ENCODE assay signal across 10 cellular contexts in the genomic region with DNA sequence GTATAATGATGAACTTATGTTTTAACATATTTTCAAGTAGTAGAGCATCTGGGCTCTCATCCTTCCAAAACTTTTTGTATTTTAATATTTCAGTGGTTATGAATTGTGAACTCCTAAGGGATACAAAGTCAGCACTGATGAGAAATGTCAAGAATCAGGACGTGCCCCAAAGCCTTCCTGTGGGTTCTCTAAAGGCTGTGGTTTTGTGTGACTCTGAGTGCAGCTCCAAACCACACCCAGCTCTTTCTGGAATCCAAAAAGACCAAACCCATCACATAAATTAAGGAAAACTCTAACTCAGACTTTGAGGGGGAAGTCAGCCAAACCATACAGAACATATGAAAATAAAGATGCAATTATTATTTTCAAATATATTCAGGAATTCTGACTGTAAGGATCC. TPM values are rescaled to one million over a fixed set of nuclear protein-coding genes. Genes with fewer than 3 reads are reported as not detected.
A peak's percentile ranks its signal among the peaks of the same experiment; 100 is the strongest.
DNase-seq lines count a peak whose midpoint lies in the region; ATAC-seq and TF ChIP-seq lines count a peak whose summit lies in the region.
"Had no signal": no experiment of that assay in that cellular context is flagged by ENCODE, and none has a peak within 500 bp of the region (broad histone marks: within the 10 kb centered on the region; RNA-seq: fewer than 3 reads in every experiment).

No MANE protein-coding gene starts in this region.

- H3K27me3 ChIP-seq in RWPE2 (ENCODE audit: insufficient read depth, poor library complexity, severe bottlenecking) (no peaks in the 10 kb centered on the region), SJCRH30 (no peaks in the 10 kb centered on the region)

- TF ChIP-seq CTCF in RWPE2 (IDR thresholded peaks at IDR 0.05; ENCODE audit: poor library complexity, severe bottlenecking) = no peak

- DNase-seq in ELR (ENCODE audit: low read depth) (peak; percentile 42), RWPE2 (ENCODE audit: low spot score) (no peak), fibroblast of gingiva (ENCODE audit: low read depth) (peak; percentile 53), sciatic nerve (ENCODE audit: low spot score) (no peak), SJCRH30 (no peak), UCSD-AML1 (lab: John Stamatoyannopoulos, UW; ENCODE audit: unreplicated experiment) (no peak), SKM-1 treated with dmso at 0.1 percent for 144 hours (lab: John Stamatoyannopoulos, UW; ENCODE audit: unreplicated experiment) (no peak)
- DNase-seq: NCI-H2081, occipital lobe had no signal

- peak overlapping the region; percentile 24 for H3K27ac ChIP-seq in RWPE2 (ENCODE audit: poor library complexity, severe bottlenecking)
- no peak overlapping the region for H3K27ac ChIP-seq in SJCRH30

- no peaks in the 10 kb centered on the region for H3K9me3 ChIP-seq in RWPE2 (ENCODE audit: severe bottlenecking)
- no peaks in the 10 kb centered on the region for H3K9me3 ChIP-seq in SJCRH30 (replicated peaks)

- H3K4me3 ChIP-seq in RWPE2 (ENCODE audit: severe bottlenecking) (no peak overlapping the region), SJCRH30 (no peak overlapping the region)

- H3K4me1 ChIP-seq in RWPE2 (ENCODE audit: insufficient read depth, poor library complexity, severe bottlenecking) = peaks cover 11% of the 10 kb centered on the region
- peaks cover 4% of the 10 kb centered on the region for H3K4me1 ChIP-seq in SJCRH30

- intact Hi-C loops in sciatic nerve (cut with DNase I) = no loop called here

- H3K36me3 ChIP-seq in RWPE2 (ENCODE audit: low read depth) = peaks cover 90% of the 10 kb centered on the region
- H3K36me3 ChIP-seq in SJCRH30 = peaks cover 2% of the 10 kb centered on the region; the same call in 1 of the 2 replicates

- ATAC-seq in RWPE2 (ENCODE audit: low read depth) = no peak
- ATAC-seq in sciatic nerve = peak; percentile 81
- ATAC-seq in HG03565 (IDR thresholded peaks at IDR 0.05; ENCODE audit: unreplicated experiment) = no peak

RNA-seq across cellular contexts. Expression of gene SMU1, which starts 40.8 kb away (rescaled TPM):
- total RNA-seq in sciatic nerve = 23.8 TPM
- 30.0 and 30.4 TPM in 2 replicates for total RNA-seq in SJCRH30 (2014; rRNA removed; shearing (Covaris generic))

RNA-seq across cellular contexts. Expression of gene B4GALT1, which starts 49.8 kb away (rescaled TPM):
- total RNA-seq in sciatic nerve = 85.3 TPM
- total RNA-seq in SJCRH30 (2014; rRNA removed; shearing (Covaris generic)) = 14.0 and 15.7 TPM in 2 replicates

Comparison
In these comparisons a context has a peak if more than half of its experiments do, and no peak if none do; other contexts are left out.
1. DNase-seq: peak in ELR (single experiment) and fibroblast of gingiva (single experiment); none in RWPE2 (single experiment), sciatic nerve (single experiment), SJCRH30 (0 of 2), UCSD-AML1 (single experiment) and SKM-1 treated with dmso at 0.1 percent for 144 hours (single experiment).